Comparison of ENCODE assay signal across 10 cellular contexts in the genomic region with DNA sequence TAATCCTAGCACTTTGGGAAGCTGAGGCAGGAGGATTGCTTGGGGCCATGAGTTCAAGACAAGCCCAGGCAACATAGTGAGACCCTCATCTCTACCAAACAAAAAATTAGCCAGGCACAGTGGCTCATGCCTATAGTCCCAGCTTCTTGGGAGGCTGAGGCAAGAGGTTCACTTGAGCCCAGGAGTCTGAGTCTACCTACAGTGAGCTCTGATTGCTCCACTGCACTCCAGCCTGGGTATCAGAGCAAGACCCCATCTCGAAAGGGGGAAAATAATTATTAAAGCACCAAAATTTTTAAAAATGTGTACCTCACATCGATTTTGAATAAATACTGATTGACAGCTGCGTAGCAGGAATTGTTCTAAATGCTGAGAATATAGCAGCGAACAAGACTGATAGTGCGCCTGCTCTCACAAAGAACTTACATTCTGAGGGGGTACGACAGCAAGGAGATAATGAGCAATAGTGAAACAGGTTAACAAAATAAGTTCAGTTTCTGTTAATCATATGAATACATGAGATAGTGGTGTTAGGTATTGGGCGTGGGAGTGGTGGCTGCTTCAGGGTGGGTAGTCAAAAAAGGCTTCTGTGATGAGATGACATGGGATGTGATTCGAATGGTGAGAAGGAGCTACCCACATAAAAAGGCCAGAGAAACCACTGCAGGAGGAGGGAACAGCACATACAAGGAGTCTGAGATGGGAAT. TPM values are rescaled to one million over a fixed set of nuclear protein-coding genes. Genes with fewer than 3 reads are reported as not detected.
A peak's percentile ranks its signal among the peaks of the same experiment; 100 is the strongest.
DNase-seq lines count a peak whose midpoint lies in the region; ATAC-seq and TF ChIP-seq lines count a peak whose summit lies in the region.
"Had no signal": no experiment of that assay in that cellular context is flagged by ENCODE, and none has a peak within 500 bp of the region (broad histone marks: within the 10 kb centered on the region; RNA-seq: fewer than 3 reads in every experiment).

No MANE protein-coding gene starts in this region.

- peaks cover 17% of the 10 kb centered on the region for H3K4me1 Mint-ChIP-seq in activated CD4-positive, alpha-beta T cell treated with anti-CD3 and anti-CD28 coated beads for 36 hours
- peaks cover 14% of the 10 kb centered on the region for H3K4me1 Mint-ChIP-seq in activated CD4-positive, alpha-beta T cell treated with anti-CD3 and anti-CD28 coated beads, Interleukin-2, amount 10 ng/mL, durations not matched to agents 7 days and 5 days
- peaks cover 0 to 6% (median 0%) of the 10 kb centered on the region in 4 donors for H3K4me1 Mint-ChIP-seq in naive thymus-derived CD8-positive, alpha-beta T cell

- no peaks in the 10 kb centered on the region for H3K27me3 Mint-ChIP-seq in activated CD4-positive, alpha-beta T cell treated with anti-CD3 and anti-CD28 coated beads for 36 hours
- no peaks in the 10 kb centered on the region for H3K27me3 Mint-ChIP-seq in activated CD4-positive, alpha-beta T cell treated with anti-CD3 and anti-CD28 coated beads, Interleukin-2, amount 10 ng/mL, durations not matched to agents 7 days and 5 days
- H3K27me3 Mint-ChIP-seq in naive thymus-derived CD8-positive, alpha-beta T cell: no peaks in the 10 kb centered on the region

- no peak overlapping the region for H3K27ac ChIP-seq in effector memory CD4-positive, alpha-beta T cell (ENCODE audit: insufficient read depth, low read length, poor library complexity, severe bottlenecking)
- H3K27ac ChIP-seq in tibial nerve: no peak overlapping the region
- H3K27ac ChIP-seq: uterus had no signal

- no peak overlapping the region for H3K4me3 ChIP-seq in effector memory CD4-positive, alpha-beta T cell (ENCODE audit: insufficient read depth, low read depth, low read length, poor library complexity, severe bottlenecking)
- H3K4me3 ChIP-seq in tibial nerve: no peak overlapping the region
- H3K4me3 ChIP-seq: uterus had no signal

- no peak for TF ChIP-seq EP300 in tibial nerve (IDR thresholded peaks at IDR 0.05)

- peaks cover 39% of the 10 kb centered on the region for H3K36me3 ChIP-seq in effector memory CD4-positive, alpha-beta T cell (ENCODE audit: control insufficient read depth, insufficient read depth, low read length)
- H3K36me3 ChIP-seq in tibial nerve: peaks cover 7 to 71% (median 9%) of the 10 kb centered on the region in 3 donors
- H3K36me3 ChIP-seq: uterus had no signal

- no peaks in the 10 kb centered on the region for H3K9me3 ChIP-seq in effector memory CD4-positive, alpha-beta T cell (ENCODE audit: control insufficient read depth, low read length)
- no peaks in the 10 kb centered on the region for H3K9me3 ChIP-seq in tibial nerve
- H3K9me3 ChIP-seq: uterus had no signal

- no peak for TF ChIP-seq POLR2A in tibial nerve (IDR thresholded peaks at IDR 0.05)

- intact Hi-C loops in activated CD4-positive, alpha-beta T cell treated with anti-CD3 and anti-CD28 coated beads for 36 hours (cut with DNase I, micrococcal nuclease): loop anchor here in 1 of 2 experiments (1.0 kb wide), 4 partner anchors 11 to 159 kb away; a partner anchor contains a TSS

- TF ChIP-seq CTCF in tibial nerve (IDR thresholded peaks at IDR 0.05): no peak

- POLR2A ChIA-PET in activated CD4-positive, alpha-beta T cell treated with anti-CD3 and anti-CD28 coated beads for 36 hours (lab: Charles Lee): interaction anchor here (0.6 to 1.5 kb wide), 2 partner anchors 20 to 159 kb away, joined by 3 to 8 read pairs; a partner anchor contains a TSS
- POLR2A ChIA-PET in activated CD4-positive, alpha-beta T cell treated with anti-CD3 and anti-CD28 coated beads, Interleukin-2, amount 10 ng/mL, durations not matched to agents 7 days and 5 days (lab: Charles Lee): no interaction called here
- POLR2A ChIA-PET in naive thymus-derived CD8-positive, alpha-beta T cell (lab: Charles Lee): no interaction called here

- peak; percentile 94 for ATAC-seq in activated CD4-positive, alpha-beta T cell treated with anti-CD3 and anti-CD28 coated beads for 36 hours
- ATAC-seq in GM21619 (IDR thresholded peaks at IDR 0.05; ENCODE audit: unreplicated experiment): peak; percentile 82
- peak; percentile 85 for ATAC-seq in HG03520 (IDR thresholded peaks at IDR 0.05; ENCODE audit: unreplicated experiment)
- ATAC-seq in naive thymus-derived CD8-positive, alpha-beta T cell: no peak

- H3K27me3 ChIP-seq in effector memory CD4-positive, alpha-beta T cell (replicated peaks; ENCODE audit: control insufficient read depth, insufficient read depth, low read length, poor library complexity, severe bottlenecking): no peaks in the 10 kb centered on the region
- H3K27me3 ChIP-seq in tibial nerve: no peaks in the 10 kb centered on the region
- H3K27me3 ChIP-seq: uterus had no signal

- WGBS in tibial nerve, 2 donors: 92 to 93% methylated on average over 8 of the region's 8 CpGs

- H3K4me1 ChIP-seq in effector memory CD4-positive, alpha-beta T cell (ENCODE audit: control insufficient read depth, insufficient read depth, low read length, poor library complexity, severe bottlenecking): no peaks in the 10 kb centered on the region
- H3K4me1 ChIP-seq in tibial nerve: peaks cover 0 to 18% (median 0%) of the 10 kb centered on the region in 4 donors
- H3K4me1 ChIP-seq: uterus had no signal

- CTCF ChIA-PET in activated CD4-positive, alpha-beta T cell treated with anti-CD3 and anti-CD28 coated beads for 36 hours (lab: Charles Lee): interaction anchor here (0.9 to 3.8 kb wide), 4 partner anchors 10 to 23 kb away, joined by 3 to 18 read pairs (median 4); no protein-coding TSS in a partner anchor
- CTCF ChIA-PET in activated CD4-positive, alpha-beta T cell treated with anti-CD3 and anti-CD28 coated beads, Interleukin-2, amount 10 ng/mL, durations not matched to agents 7 days and 5 days (lab: Charles Lee): interaction anchor here (0.6 kb wide), 1 partner anchor 76 kb away, joined by 4 read pairs; no protein-coding TSS in a partner anchor

- H3K36me3 Mint-ChIP-seq in activated CD4-positive, alpha-beta T cell treated with anti-CD3 and anti-CD28 coated beads for 36 hours (ENCODE audit: low read depth): peaks cover 34% of the 10 kb centered on the region
- peaks cover 43% of the 10 kb centered on the region for H3K36me3 Mint-ChIP-seq in activated CD4-positive, alpha-beta T cell treated with anti-CD3 and anti-CD28 coated beads, Interleukin-2, amount 10 ng/mL, durations not matched to agents 7 days and 5 days (ENCODE audit: low read depth)
- H3K36me3 Mint-ChIP-seq in naive thymus-derived CD8-positive, alpha-beta T cell: peaks cover 5 to 69% (median 17%) of the 10 kb centered on the region in 3 donors

- H3K9me3 Mint-ChIP-seq in activated CD4-positive, alpha-beta T cell treated with anti-CD3 and anti-CD28 coated beads for 36 hours (ENCODE audit: low read depth): no peaks in the 10 kb centered on the region
- no peaks in the 10 kb centered on the region for H3K9me3 Mint-ChIP-seq in activated CD4-positive, alpha-beta T cell treated with anti-CD3 and anti-CD28 coated beads, Interleukin-2, amount 10 ng/mL, durations not matched to agents 7 days and 5 days
- H3K9me3 Mint-ChIP-seq in naive thymus-derived CD8-positive, alpha-beta T cell: no peaks in the 10 kb centered on the region

- peak; percentile 74 for DNase-seq in activated CD4-positive, alpha-beta T cell treated with anti-CD3 and anti-CD28 coated beads for 36 hours
- DNase-seq in activated CD4-positive, alpha-beta T cell treated with anti-CD3 and anti-CD28 coated beads, Interleukin-2, amount 10 ng/mL, durations not matched to agents 7 days and 5 days: no peak
- DNase-seq in stimulated activated CD4-positive, alpha-beta T cell treated with anti-CD3 and anti-CD28 coated beads, Interleukin-4, amount 100 ng/mL, for 24 hours: peak; percentile 58
- no peak for DNase-seq in naive thymus-derived CD8-positive, alpha-beta T cell
- DNase-seq in effector memory CD4-positive, alpha-beta T cell: no peak
- no peak for DNase-seq in tibial nerve (ENCODE audit: low spot score in 2 of 2)
- DNase-seq: H7, uterus had no signal

- peak overlapping the region; percentile 14 for H3K27ac Mint-ChIP-seq in activated CD4-positive, alpha-beta T cell treated with anti-CD3 and anti-CD28 coated beads for 36 hours
- no peak overlapping the region for H3K27ac Mint-ChIP-seq in activated CD4-positive, alpha-beta T cell treated with anti-CD3 and anti-CD28 coated beads, Interleukin-2, amount 10 ng/mL, durations not matched to agents 7 days and 5 days
- peak overlapping the region in 2 of 10 donors; percentile 9 to 44 for H3K27ac Mint-ChIP-seq in naive thymus-derived CD8-positive, alpha-beta T cell

- H3K4me3 Mint-ChIP-seq in activated CD4-positive, alpha-beta T cell treated with anti-CD3 and anti-CD28 coated beads for 36 hours: no peak overlapping the region
- no peak overlapping the region for H3K4me3 Mint-ChIP-seq in activated CD4-positive, alpha-beta T cell treated with anti-CD3 and anti-CD28 coated beads, Interleukin-2, amount 10 ng/mL, durations not matched to agents 7 days and 5 days
- no peak overlapping the region for H3K4me3 Mint-ChIP-seq in naive thymus-derived CD8-positive, alpha-beta T cell

RNA-seq across cellular contexts. Expression of a gene that starts 19.6 kb away (rescaled TPM):
- 1 to 10 TPM; 6.4 to 6.5 TPM for total RNA-seq in activated CD4-positive, alpha-beta T cell treated with anti-CD3 and anti-CD28 coated beads for 36 hours
- total RNA-seq in activated CD4-positive, alpha-beta T cell treated with anti-CD3 and anti-CD28 coated beads, Interleukin-2, amount 10 ng/mL, durations not matched to agents 7 days and 5 days: 10 to 100 TPM; 13.1 to 15.4 TPM
- 10 to 100 TPM; 14.9 to 17.1 TPM for total RNA-seq in naive thymus-derived CD8-positive, alpha-beta T cell
- 1 to 10 TPM; 4.1 to 6.9 (median 6.3) TPM for polyA plus RNA-seq in naive thymus-derived CD8-positive, alpha-beta T cell
- total RNA-seq in tibial nerve: 10 to 100 TPM; 20.2 to 33.5 (median 30.6) TPM

RNA-seq across cellular contexts. Expression of a gene that starts 33.9 kb away (rescaled TPM):
- total RNA-seq in activated CD4-positive, alpha-beta T cell treated with anti-CD3 and anti-CD28 coated beads for 36 hours: under 1 TPM in 1 of 2 experiments, not detected in 1; 0.23 TPM
- not detected for total RNA-seq in activated CD4-positive, alpha-beta T cell treated with anti-CD3 and anti-CD28 coated beads, Interleukin-2, amount 10 ng/mL, durations not matched to agents 7 days and 5 days
- total RNA-seq in naive thymus-derived CD8-positive, alpha-beta T cell: not detected
- not detected for polyA plus RNA-seq in naive thymus-derived CD8-positive, alpha-beta T cell
- total RNA-seq in tibial nerve: 10 to 100 TPM; 19.8 to 32.9 (median 26.4) TPM

RNA-seq across cellular contexts. Expression of a gene that starts 54.1 kb away (rescaled TPM):
- total RNA-seq in activated CD4-positive, alpha-beta T cell treated with anti-CD3 and anti-CD28 coated beads for 36 hours: 10 to 100 TPM; 18.8 to 27.2 TPM
- 10 to 100 TPM; 26.8 to 30.2 TPM for total RNA-seq in activated CD4-positive, alpha-beta T cell treated with anti-CD3 and anti-CD28 coated beads, Interleukin-2, amount 10 ng/mL, durations not matched to agents 7 days and 5 days
- total RNA-seq in naive thymus-derived CD8-positive, alpha-beta T cell: 10 to 100 TPM; 22.7 to 26.4 TPM
- 10 to 100 TPM; 26.0 to 38.8 (median 30.3) TPM for polyA plus RNA-seq in naive thymus-derived CD8-positive, alpha-beta T cell
- total RNA-seq in tibial nerve: 10 to 100 TPM; 41.6 to 61.4 (median 46.3) TPM

Comparison
In these comparisons a context has a peak if more than half of its experiments do, and no peak if none do; other contexts are left out.
1. DNase-seq: peak in activated CD4-positive, alpha-beta T cell treated with anti-CD3 and anti-CD28 coated beads for 36 hours (single experiment) and stimulated activated CD4-positive, alpha-beta T cell treated with anti-CD3 and anti-CD28 coated beads, Interleukin-4, amount 100 ng/mL, for 24 hours (single experiment); none in activated CD4-positive, alpha-beta T cell treated with anti-CD3 and anti-CD28 coated beads, Interleukin-2, amount 10 ng/mL, durations not matched to agents 7 days and 5 days (single experiment), naive thymus-derived CD8-positive, alpha-beta T cell (0 of 10), effector memory CD4-positive, alpha-beta T cell (0 of 3) and tibial nerve (0 of 2).
2. ATAC-seq: peak in activated CD4-positive, alpha-beta T cell treated with anti-CD3 and anti-CD28 coated beads for 36 hours (single experiment), GM21619 (single experiment) and HG03520 (single experiment); none in naive thymus-derived CD8-positive, alpha-beta T cell (0 of 2).
3. RNA of a gene that starts 33.9 kb away (total RNA-seq): 19.8 to 32.9 TPM in tibial nerve; 0.23 TPM in activated CD4-positive, alpha-beta T cell treated with anti-CD3 and anti-CD28 coated beads for 36 hours, not detected in activated CD4-positive, alpha-beta T cell treated with anti-CD3 and anti-CD28 coated beads, Interleukin-2, amount 10 ng/mL, durations not matched to agents 7 days and 5 days and not detected in naive thymus-derived CD8-positive, alpha-beta T cell; every median in the first group is over 10 times any median in the second.